ENCODE assay signal across 17 cellular contexts in genomic region chr11:68145120-68145866, GRCh38. TPM values are rescaled to one million over a fixed set of nuclear protein-coding genes. Genes with fewer than 3 reads are reported as not detected.
A peak's percentile ranks its signal among the peaks of the same experiment; 100 is the strongest.
DNase-seq lines count a peak whose midpoint lies in the region; ATAC-seq, FAIRE-seq and TF ChIP-seq lines count a peak whose summit lies in the region.
"Had no signal": no experiment of that assay in that cellular context is flagged by ENCODE, and none has a peak within 500 bp of the region (broad histone marks: within the 10 kb centered on the region; RNA-seq: fewer than 3 reads in every experiment).

No MANE protein-coding gene starts in this region.

- H3K36me3 ChIP-seq in heart left ventricle (no peaks in the 10 kb centered on the region), RWPE2 (ENCODE audit: low read depth) (no peaks in the 10 kb centered on the region)
- H3K36me3 ChIP-seq: HAP-1, left lung, uterus had no signal

- peak in 2 of 4 donors; percentile 1 to 4 for ATAC-seq in heart left ventricle
- ATAC-seq in Right ventricle myocardium inferior: no peak
- peak; percentile 31; the same call in 1 of the 3 replicates for ATAC-seq in RWPE2 (ENCODE audit: low read depth)
- no peak for ATAC-seq in HG03045 (IDR thresholded peaks at IDR 0.05; ENCODE audit: unreplicated experiment)

- TF ChIP-seq CTCF in heart left ventricle (IDR thresholded peaks at IDR 0.05) (no peak), RWPE2 (IDR thresholded peaks at IDR 0.05; ENCODE audit: poor library complexity, severe bottlenecking) (no peak)

- no peak for TF ChIP-seq POLR2A in heart left ventricle (IDR thresholded peaks at IDR 0.05)

- FAIRE-seq in urothelium cell line (lab: Jason Lieb, UNC): no peak

- intact Hi-C loops in heart left ventricle (cut with DNase I) (loop anchor here in 1 of 10 donors (5.0 kb wide), 1 partner anchor 47 kb away; no protein-coding TSS in a partner anchor), Right ventricle myocardium inferior (cut with DNase I) (no loop called here)

- peak overlapping the region in 7 of 12 donors; percentile 70 to 82 (median 79) for H3K27ac ChIP-seq in heart left ventricle
- no peak overlapping the region for H3K27ac ChIP-seq in RWPE2 (ENCODE audit: poor library complexity, severe bottlenecking)
- H3K27ac ChIP-seq: uterus had no signal

- 59 to 68% (median 63%) methylated on average over 14 of the region's 14 CpGs for WGBS in heart left ventricle, 4 donors

- DNase-seq in heart left ventricle (no peak), Right ventricle myocardium inferior (ENCODE audit: missing footprints) (no peak), RWPE2 (ENCODE audit: low spot score) (peak; percentile 41), kidney tubule cell (ENCODE audit: low spot score) (peak; percentile 92), urothelium cell line (ENCODE audit: low spot score) (peak; percentile 40), HCEC 1CT (no peak)
- no peak for DNase-seq in effector CD4-positive, alpha-beta T cell
- DNase-seq: activated CD4-positive, alpha-beta T cell treated with anti-CD3 and anti-CD28 coated beads, Interleukin-2, amount 10 ng/mL, durations not matched to agents 7 days and 5 days; activated T-cell treated with anti-CD3 and anti-CD28 coated beads, Interleukin-2, amount 50 U/mL, for 48 hours; NCI-H2081 treated with DMSO at 0.1 percent for 48 hours; NCI-H748 treated with DMSO at 0.1 percent for 48 hours; nephron progenitor cell; stimulated activated CD4-positive, alpha-beta T cell treated with anti-CD3 and anti-CD28 coated beads, Interleukin-4, amount 100 ng/mL, for 4 hours had no signal

- no peak overlapping the region for H3K4me3 ChIP-seq in heart left ventricle
- H3K4me3 ChIP-seq in RWPE2 (ENCODE audit: severe bottlenecking): no peak overlapping the region
- H3K4me3 ChIP-seq: HAP-1, left lung, uterus had no signal

- H3K27me3 ChIP-seq in heart left ventricle: no peaks in the 10 kb centered on the region
- H3K27me3 ChIP-seq in RWPE2 (ENCODE audit: insufficient read depth, poor library complexity, severe bottlenecking): no peaks in the 10 kb centered on the region
- H3K27me3 ChIP-seq: left lung, uterus had no signal

- no peaks in the 10 kb centered on the region for H3K9me3 ChIP-seq in heart left ventricle
- no peaks in the 10 kb centered on the region for H3K9me3 ChIP-seq in RWPE2 (ENCODE audit: severe bottlenecking)
- H3K9me3 ChIP-seq: HAP-1, left lung, uterus had no signal

- H3K4me1 ChIP-seq in heart left ventricle: peaks cover 0 to 48% (median 20%) of the 10 kb centered on the region in 12 donors
- no peaks in the 10 kb centered on the region for H3K4me1 ChIP-seq in RWPE2 (ENCODE audit: insufficient read depth, poor library complexity, severe bottlenecking)
- H3K4me1 ChIP-seq: HAP-1, uterus had no signal

RNA-seq across cellular contexts. Expression of gene CHKA, which starts 24.1 kb away (rescaled TPM):
- total RNA-seq in heart left ventricle (10 to 100 TPM in 3 of 9 donors, 1 to 10 TPM in 6; 6.1 to 15.0 (median 8.2) TPM), Right ventricle myocardium inferior (7.6 TPM)
- polyA plus RNA-seq in heart left ventricle: 10 to 100 TPM; 15.9 to 22.9 TPM

Comparison
In these comparisons a context has a peak if more than half of its experiments do, and no peak if none do; other contexts are left out.
1. DNase-seq: peak in RWPE2 (single experiment), kidney tubule cell (single experiment) and urothelium cell line (single experiment); none in heart left ventricle (0 of 5), Right ventricle myocardium inferior (single experiment), HCEC 1CT (single experiment) and effector CD4-positive, alpha-beta T cell (single experiment).